Comparison of ENCODE assay signal across 8 cellular contexts in genomic region chr6:26195924-26196845, GRCh38.
DNase-seq lines count a peak whose midpoint lies in the region; ATAC-seq and TF ChIP-seq lines count a peak whose summit lies in the region.

No MANE protein-coding gene starts in this region.

- no peaks in the 10 kb centered on the region for H3K9me2 ChIP-seq in PC-9 (ENCODE audit: insufficient read depth)

- H3K4me3 ChIP-seq in PC-9 (peak overlapping the region; percentile 77), mucosa of descending colon (peak overlapping the region; percentile 18)

- H3K27me3 ChIP-seq in PC-9 (ENCODE audit: insufficient read depth, low read depth): no peaks in the 10 kb centered on the region

- DNase-seq in NCI-H82 (lab: John Stamatoyannopoulos, UW) (peak; percentile 85), NCI-H82 treated with DMSO at 0.1 percent for 48 hours (lab: John Stamatoyannopoulos, UW; ENCODE audit: unreplicated experiment) (no peak), PC-9 (no peak), mucosa of descending colon (no peak)
- DNase-seq in central memory CD4-positive, alpha-beta T cell: peak; percentile 24

- no peaks in the 10 kb centered on the region for H4K20me1 ChIP-seq in PC-9 (ENCODE audit: insufficient read depth)

- no peak for TF ChIP-seq CTCF in PC-9 (conservative IDR thresholded peaks at IDR 0.05)
- TF ChIP-seq CTCF in mucosa of descending colon (IDR thresholded peaks at IDR 0.05): no peak

- intact Hi-C loops in PC-9 (cut with micrococcal nuclease; ENCODE audit: unreplicated experiment) (loop anchor here (5.0 to 10.0 kb wide), 3 partner anchors 131 to 936 kb away; partner anchors contain the start of gene ABT1), mucosa of descending colon (cut with DNase I, micrococcal nuclease) (loop anchor here in 1 of 2 donors (5.0 kb wide), 1 partner anchor 39 kb away; a partner anchor contains a TSS)

- peak overlapping the region; percentile 36; the same call in 1 of the 2 replicates for H3K27ac ChIP-seq in PC-9

- peak overlapping the region; percentile 94 for H3K4me2 ChIP-seq in PC-9

- no peak overlapping the region for H2AFZ ChIP-seq in PC-9

- ATAC-seq in mucosa of descending colon: no peak
- no peak for ATAC-seq in GM19023 (IDR thresholded peaks at IDR 0.05; ENCODE audit: unreplicated experiment)
- no peak for ATAC-seq in HG03460 (IDR thresholded peaks at IDR 0.05; ENCODE audit: unreplicated experiment)
- no peak for ATAC-seq in HG03135 (IDR thresholded peaks at IDR 0.05; ENCODE audit: unreplicated experiment)

- peaks cover 11% of the 10 kb centered on the region; the same call in 1 of the 2 replicates for H3K4me1 ChIP-seq in PC-9 (replicated peaks; ENCODE audit: insufficient read depth)
- peaks cover 6% of the 10 kb centered on the region for H3K4me1 ChIP-seq in mucosa of descending colon (ENCODE audit: low read depth)

- H3K36me3 ChIP-seq in PC-9 (ENCODE audit: low read depth): 0 out of 2 replicates have a peak, but pooled peaks cover 4% of the 10 kb centered on the region
- H3K36me3 ChIP-seq in mucosa of descending colon (ENCODE audit: low read depth): no peaks in the 10 kb centered on the region

- H3K9me3 ChIP-seq in PC-9 (ENCODE audit: insufficient read depth, low read depth): no peaks in the 10 kb centered on the region
- no peaks in the 10 kb centered on the region for H3K9me3 ChIP-seq in mucosa of descending colon

- POLR2A ChIA-PET in PC-9 (lab: Charles Lee; ENCODE audit: unreplicated experiment): interaction anchor here (0.5 to 3.8 kb wide), 10 partner anchors 13 to 949 kb away, joined by 3 to 148 read pairs (median 4); a partner anchor contains a TSS

- CTCF ChIA-PET in PC-9 (lab: Charles Lee): no interaction called here

- no TSS peak for BruUV-seq in PC-9 (replicated peaks; lab: Mats Ljungman, UMichigan)

- H3K79me2 ChIP-seq in PC-9 (ENCODE audit: low read depth): peaks cover 28% of the 10 kb centered on the region

- H3F3A ChIP-seq in PC-9 (ENCODE audit: insufficient read depth, low read depth): peaks cover 34% of the 10 kb centered on the region

Comparison
In these comparisons a context has a peak if more than half of its experiments do, and no peak if none do; other contexts are left out.
1. DNase-seq: peak in NCI-H82 (single experiment) and central memory CD4-positive, alpha-beta T cell (single experiment); none in NCI-H82 treated with DMSO at 0.1 percent for 48 hours (single experiment), PC-9 (0 of 2) and mucosa of descending colon (0 of 3).